ENCODE assay signal across 1 cellular context in the genomic region with DNA sequence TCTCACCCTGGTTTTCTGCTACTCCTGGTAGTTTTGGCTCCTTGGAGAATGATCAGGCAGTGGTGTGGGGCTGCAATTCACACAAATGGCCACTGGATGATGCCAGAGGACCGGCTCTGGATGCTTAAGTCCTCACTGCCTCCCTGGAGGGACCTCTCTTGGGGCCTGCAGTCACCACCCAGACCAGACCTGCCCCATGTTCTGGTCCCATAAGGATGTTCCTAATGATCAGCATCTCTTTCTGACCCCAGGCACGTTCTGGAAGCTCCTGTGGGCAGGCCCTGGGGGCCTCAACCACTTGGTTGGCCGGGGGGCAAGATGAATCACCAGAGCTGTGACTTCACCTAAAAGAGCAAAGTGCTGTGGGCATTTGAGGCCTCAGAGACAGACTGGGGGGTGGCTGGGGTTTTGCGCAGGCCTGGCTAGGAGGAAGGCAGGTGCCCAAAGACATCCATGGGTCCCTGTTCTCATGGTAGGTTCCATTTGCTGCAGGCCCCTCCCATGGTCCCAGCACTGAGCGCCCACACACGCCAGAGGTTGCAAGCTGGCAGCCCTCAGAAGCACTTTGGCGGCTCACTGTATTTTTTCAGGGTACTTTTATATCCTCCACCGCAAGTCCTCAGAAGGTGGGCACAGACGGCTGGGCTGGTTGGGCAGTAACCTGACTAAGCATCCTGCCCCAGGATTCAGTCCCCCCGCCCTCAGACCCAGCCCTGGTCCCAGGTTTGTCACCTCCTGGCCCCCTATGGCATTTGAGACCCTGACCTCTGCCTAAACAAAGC.
A peak's percentile ranks its signal among the peaks of the same experiment; 100 is the strongest.
TF ChIP-seq lines count a peak whose summit lies in the region.

No MANE protein-coding gene starts in this region.

TF ChIP-seq in H1, 55 proteins besides CTCF, POLR2A, EP300 and RAD21:
- TF ChIP-seq GTF2F1 (IDR thresholded peaks at IDR 0.05; ENCODE audit: borderline replicate concordance, low read depth, low read length): no peak
- no peak for TF ChIP-seq CHD7 (IDR thresholded peaks at IDR 0.05; ENCODE audit: insufficient replicate concordance, low read length)
- TF ChIP-seq CREB1 (IDR thresholded peaks at IDR 0.05): no peak
- TF ChIP-seq TBP (IDR thresholded peaks at IDR 0.05; ENCODE audit: low read depth, low read length): peak; percentile 27; the same call in 1 of the 2 replicates
- TF ChIP-seq CBX8 (IDR thresholded peaks at IDR 0.05; ENCODE audit: borderline replicate concordance, low read depth, low read length): no peak
- TF ChIP-seq GABPA (IDR thresholded peaks at IDR 0.05; ENCODE audit: borderline replicate concordance, insufficient read depth, low read length): no peak
- 0 out of 2 replicates have a peak, but pooled peaks have one; percentile 41 for TF ChIP-seq YY1 (IDR thresholded peaks at IDR 0.05; ENCODE audit: low read depth, low read length)
- no peak for TF ChIP-seq KDM4A (IDR thresholded peaks at IDR 0.05; ENCODE audit: low read depth, low read length, severe bottlenecking)
